In genomic region chr1:241536383-241536782, GRCh38 we compare ENCODE assay signal across 28 cellular contexts. TPM values are rescaled to one million over a fixed set of nuclear protein-coding genes. Genes with fewer than 3 reads are reported as not detected.
"Had no signal": no experiment of that assay in that cellular context is flagged by ENCODE, and none has a peak within 500 bp of the region (broad histone marks: within the 10 kb centered on the region; RNA-seq: fewer than 3 reads in every experiment).

No MANE protein-coding gene starts in this region.

- H3K9me3 Mint-ChIP-seq: brain; effector memory CD8-positive, alpha-beta T cell; natural killer cell treated with Interleukin-12 subunit alpha and Interleukin-12 subunit beta and Interleukin-15 and Interleukin-18, amount 100 ng/mL, for 72 hours; stimulated activated naive CD8-positive, alpha-beta T cell treated with anti-CD3 and anti-CD28 coated beads, Interleukin-15, Interleukin-2, amounts not matched to agents 100 ng/mL and 50 ng/mL, for 24 hours; T-helper 2 cell treated with Interferon-gamma antibody and Interleukin-4, amounts not matched to agents 5 μg/mL and 100 μg/mL, for 36 hours; type B pancreatic cell had no signal

- H3K4me3 Mint-ChIP-seq: activated naive CD8-positive, alpha-beta T cell; brain; effector memory CD8-positive, alpha-beta T cell; natural killer cell treated with Interleukin-12 subunit alpha and Interleukin-12 subunit beta and Interleukin-15 and Interleukin-18, amount 100 ng/mL, for 72 hours; stimulated activated naive CD8-positive, alpha-beta T cell treated with anti-CD3 and anti-CD28 coated beads, Interleukin-15, Interleukin-2, amounts not matched to agents 100 ng/mL and 50 ng/mL, for 24 hours; T-helper 2 cell treated with Interferon-gamma antibody and Interleukin-4, amounts not matched to agents 5 μg/mL and 100 μg/mL, for 36 hours; type B pancreatic cell had no signal

- H3K4me3 ChIP-seq: adrenal gland, ascending aorta, cardiac muscle cell, colonic mucosa, gastrocnemius medialis, left ventricle myocardium inferior, lung, right lobe of liver, thoracic aorta, vagina had no signal

- H3K9me3 ChIP-seq: adrenal gland, ascending aorta, colonic mucosa, gastrocnemius medialis, left ventricle myocardium inferior, right lobe of liver, thoracic aorta, vagina had no signal

- DNase-seq: activated CD4-positive, alpha-beta T cell treated with anti-CD3 and anti-CD28 coated beads for 4 hours; activated CD4-positive, alpha-beta T cell treated with anti-CD3 and anti-CD28 coated beads, Interleukin-2, amount 50 U/mL, for 4 hours; activated CD8-positive, alpha-beta memory T cell treated with anti-CD3 and anti-CD28 coated beads for 24 hours; activated effector memory CD4-positive, alpha-beta T cell treated with Interleukin-2 at 50 U/mL for 16 hours; activated naive CD4-positive, alpha-beta T cell treated with Interleukin-2 at 50 U/mL for 16 hours; adrenal gland; cerebellar nuclear complex; colonic mucosa; effector memory CD8-positive, alpha-beta T cell; erythroblast; gastrocnemius medialis; glutamatergic neuron; left ventricle myocardium inferior; mesendoderm; posterior cingulate gyrus; right lobe of liver; stimulated activated CD4-positive, alpha-beta T cell treated with anti-CD3 and anti-CD28 coated beads, Interleukin-2, amount 100 ng/mL, for 48 hours had no signal

- ATAC-seq: effector memory CD8-positive, alpha-beta T cell; gastrocnemius medialis; natural killer cell treated with Interleukin-12 subunit alpha and Interleukin-12 subunit beta and Interleukin-15 and Interleukin-18, amount 100 ng/mL, for 72 hours; right lobe of liver had no signal

- H3K36me3 Mint-ChIP-seq: activated naive CD8-positive, alpha-beta T cell; brain; natural killer cell treated with Interleukin-12 subunit alpha and Interleukin-12 subunit beta and Interleukin-15 and Interleukin-18, amount 100 ng/mL, for 72 hours; type B pancreatic cell had no signal

- H3K27ac ChIP-seq: adrenal gland, ascending aorta, cardiac muscle cell, colonic mucosa, gastrocnemius medialis, left ventricle myocardium inferior, right lobe of liver, thoracic aorta, vagina had no signal

- H3K27ac Mint-ChIP-seq: activated naive CD8-positive, alpha-beta T cell; brain; effector memory CD8-positive, alpha-beta T cell; natural killer cell treated with Interleukin-12 subunit alpha and Interleukin-12 subunit beta and Interleukin-15 and Interleukin-18, amount 100 ng/mL, for 72 hours; stimulated activated naive CD8-positive, alpha-beta T cell treated with anti-CD3 and anti-CD28 coated beads, Interleukin-15, Interleukin-2, amounts not matched to agents 100 ng/mL and 50 ng/mL, for 24 hours; T-helper 2 cell treated with Interferon-gamma antibody and Interleukin-4, amounts not matched to agents 5 μg/mL and 100 μg/mL, for 36 hours; type B pancreatic cell had no signal

- H3K4me1 ChIP-seq: adrenal gland, ascending aorta, colonic mucosa, left ventricle myocardium inferior, vagina had no signal

- H3K27me3 ChIP-seq: adrenal gland, ascending aorta, cardiac muscle cell, colonic mucosa, gastrocnemius medialis, right lobe of liver, vagina had no signal

- H3K36me3 ChIP-seq: adrenal gland, ascending aorta, cardiac muscle cell, colonic mucosa, gastrocnemius medialis, left ventricle myocardium inferior, right lobe of liver, thoracic aorta, vagina had no signal

RNA-seq across cellular contexts. Expression of gene KMO, which starts 4.2 kb away (rescaled TPM):
- total RNA-seq: ascending aorta; cardiac muscle cell; left ventricle myocardium inferior; natural killer cell treated with Interleukin-12 subunit alpha and Interleukin-12 subunit beta and Interleukin-15 and Interleukin-18, amount 100 ng/mL, for 72 hours had no signal
